13 cellular contexts compared by ENCODE assay signal in genomic region chr22:43592470-43592869, GRCh38.
DNase-seq lines count a peak whose midpoint lies in the region; ATAC-seq, FAIRE-seq and TF ChIP-seq lines count a peak whose summit lies in the region.
"Had no signal": no experiment of that assay in that cellular context is flagged by ENCODE, and none has a peak within 500 bp of the region (broad histone marks: within the 10 kb centered on the region; RNA-seq: fewer than 3 reads in every experiment).

No MANE protein-coding gene starts in this region.

- H3K27me3 ChIP-seq in OCI-LY3 (ENCODE audit: low read depth, low read length) (peaks cover 43% of the 10 kb centered on the region), hepatocyte (no peaks in the 10 kb centered on the region)
- H3K27me3 ChIP-seq: adrenal gland, right lobe of liver had no signal

- H3K4me3 ChIP-seq in OCI-LY3 (ENCODE audit: low read length) (no peak overlapping the region), hepatocyte (no peak overlapping the region)
- H3K4me3 ChIP-seq: adrenal gland, right lobe of liver had no signal

- H3K27ac ChIP-seq in OCI-LY3 (ENCODE audit: low read length) (no peak overlapping the region), hepatocyte (no peak overlapping the region)
- H3K27ac ChIP-seq: adrenal gland, right lobe of liver had no signal

- no peak for TF ChIP-seq POLR2A in GM12892 (IDR thresholded peaks at IDR 0.05; ENCODE audit: low read depth, low read length)

- H3K4me1 ChIP-seq in OCI-LY3 (ENCODE audit: low read length) (peaks cover 13% of the 10 kb centered on the region), hepatocyte (ENCODE audit: insufficient read depth) (no peaks in the 10 kb centered on the region)
- H3K4me1 ChIP-seq: adrenal gland, right lobe of liver had no signal

- WGBS in hepatocyte (ENCODE audit: low lambda C conversion rate, missing lambda C conversion rate) = 68% methylated on average over 11 of the region's 11 CpGs

- no peaks in the 10 kb centered on the region for H3K79me2 ChIP-seq in OCI-LY3 (ENCODE audit: low read length)
- H3K79me2 ChIP-seq in hepatocyte = no peaks in the 10 kb centered on the region

- TF ChIP-seq CTCF in OCI-LY3 (IDR thresholded peaks at IDR 0.05; ENCODE audit: low read depth, low read length) = peak; percentile 17; the same call in 1 of the 2 replicates
- TF ChIP-seq CTCF in hepatocyte (IDR thresholded peaks at IDR 0.05; ENCODE audit: poor library complexity) = peak; percentile 19

- no peaks in the 10 kb centered on the region for H4K20me1 ChIP-seq in OCI-LY3 (ENCODE audit: insufficient read depth, low read length)
- no peaks in the 10 kb centered on the region for H4K20me1 ChIP-seq in hepatocyte (ENCODE audit: insufficient read depth, poor library complexity, severe bottlenecking)

- peak; percentile 37 for DNase-seq in NCI-H82 (lab: John Stamatoyannopoulos, UW)
- DNase-seq in NCI-H82 treated with DMSO at 0.1 percent for 48 hours (lab: John Stamatoyannopoulos, UW; ENCODE audit: unreplicated experiment) = no peak
- DNase-seq in hepatocyte (ENCODE audit: low spot score) = no peak
- peak; percentile 47 for DNase-seq in superior temporal gyrus (ENCODE audit: extremely low spot score)
- no peak for DNase-seq in activated gamma-delta T cell treated with Interleukin-2 at 50 U/mL for 16 hours
- DNase-seq in GM12892 (ENCODE audit: insufficient read length) = no peak
- DNase-seq: activated CD8-positive, alpha-beta memory T cell treated with anti-CD3 and anti-CD28 coated beads, Interleukin-2, amount 50 U/mL, for 4 hours; adrenal gland; NCI-H187 treated with DMSO at 0.1 percent for 48 hours; right lobe of liver had no signal

- no peak overlapping the region for H2AFZ ChIP-seq in OCI-LY3 (ENCODE audit: low read depth, low read length)
- no peak overlapping the region for H2AFZ ChIP-seq in hepatocyte

- H3K9me2 ChIP-seq in hepatocyte (replicated peaks; ENCODE audit: insufficient read depth) = no peaks in the 10 kb centered on the region

- H3K36me3 ChIP-seq in OCI-LY3 (replicated peaks; ENCODE audit: low read depth, low read length) = no peaks in the 10 kb centered on the region
- no peaks in the 10 kb centered on the region for H3K36me3 ChIP-seq in hepatocyte (replicated peaks; ENCODE audit: insufficient read depth, low read depth)
- H3K36me3 ChIP-seq: adrenal gland, right lobe of liver had no signal

- H3K9me3 ChIP-seq in OCI-LY3 (ENCODE audit: insufficient read depth, low read length) (no peaks in the 10 kb centered on the region), hepatocyte (ENCODE audit: low read depth) (peaks cover 2% of the 10 kb centered on the region)
- H3K9me3 ChIP-seq: adrenal gland, right lobe of liver had no signal

- H3K9ac ChIP-seq in OCI-LY3 (ENCODE audit: low read length) = no peak overlapping the region

- H3K4me2 ChIP-seq in OCI-LY3 (ENCODE audit: low read length) = no peak overlapping the region
- no peak overlapping the region for H3K4me2 ChIP-seq in hepatocyte

- no peak for ATAC-seq in activated CD4-positive, CD25-positive, alpha-beta regulatory T cell treated with anti-CD3 and anti-CD28 coated beads, Interleukin-2, amount 50 U/mL, for 24 hours

- FAIRE-seq in GM12892 (lab: Jason Lieb, UNC) = no peak
- FAIRE-seq: G401.6 had no signal

Comparison
In these comparisons a context has a peak if more than half of its experiments do, and no peak if none do; other contexts are left out.
1. DNase-seq: peak in NCI-H82 (single experiment) and superior temporal gyrus (single experiment); none in NCI-H82 treated with DMSO at 0.1 percent for 48 hours (single experiment), hepatocyte (single experiment), activated gamma-delta T cell treated with Interleukin-2 at 50 U/mL for 16 hours (single experiment) and GM12892 (single experiment).